8 cellular contexts compared by ENCODE assay signal in genomic region chrX:11758400-11759171, GRCh38. TPM values are rescaled to one million over a fixed set of nuclear protein-coding genes. Genes with fewer than 3 reads are reported as not detected.
DNase-seq lines count a peak whose midpoint lies in the region; ATAC-seq, FAIRE-seq and TF ChIP-seq lines count a peak whose summit lies in the region.

No MANE protein-coding gene starts in this region.

- no peaks in the 10 kb centered on the region for H3K9me3 ChIP-seq in kidney (ENCODE audit: control insufficient read depth in 1 of 2, low read length in 2 of 2)

- peaks cover 2 to 20% of the 10 kb centered on the region in 2 donors for H3K36me3 ChIP-seq in kidney (ENCODE audit: control insufficient read depth in 1 of 2, insufficient read depth in 2 of 2, low read length in 2 of 2)

- DNase-seq in 8988T (peak; percentile 49), NCI-H2227 treated with DMSO at 0.1 percent for 48 hours (lab: John Stamatoyannopoulos, UW) (peak; percentile 79), kidney (peak; percentile 96)
- peak; percentile 87 for DNase-seq in central memory CD4-positive, alpha-beta T cell
- peak; percentile 68 to 79 (median 77) for DNase-seq in stimulated activated CD4-positive, alpha-beta T cell treated with anti-CD3 and anti-CD28 coated beads, Interleukin-12 subunit alpha, Interleukin-12 subunit beta, amount 100 ng/mL, for 48 hours (ENCODE audit: low read depth in 2 of 3, low spot score in 1 of 3)

- H3K4me3 ChIP-seq in kidney (ENCODE audit: low read length in 2 of 2) = peak overlapping the region; percentile 83 to 87

- peak; percentile 34 for ATAC-seq in GM18519 (IDR thresholded peaks at IDR 0.05; ENCODE audit: low FRiP score, unreplicated experiment)
- peak; percentile 69 for ATAC-seq in HG03045 (IDR thresholded peaks at IDR 0.05; ENCODE audit: unreplicated experiment)
- peak; percentile 50 to 61 for ATAC-seq in activated CD4-positive, CD25-positive, alpha-beta regulatory T cell treated with anti-CD3 and anti-CD28 coated beads, Interleukin-2, amount 50 U/mL, for 24 hours

- peak; percentile 39 for TF ChIP-seq CTCF in kidney (IDR thresholded peaks at IDR 0.05; ENCODE audit: borderline replicate concordance, extremely low read depth, insufficient read depth)

- peak overlapping the region; percentile 83 to 91 for H3K27ac ChIP-seq in kidney (ENCODE audit: low read depth in 2 of 2, low read length in 2 of 2)

- peak overlapping the region; percentile 67 to 80 for H3K9ac ChIP-seq in kidney (ENCODE audit: low read length in 2 of 2)

- peaks cover 0 to 2% of the 10 kb centered on the region in 2 donors for H3K4me1 ChIP-seq in kidney (ENCODE audit: control insufficient read depth in 1 of 2, insufficient read depth in 1 of 2, low read depth in 1 of 2, low read length in 2 of 2)

- FAIRE-seq in kidney (lab: Jason Lieb, UNC) = no peak

- intact Hi-C loops in kidney (cut with DNase I) = no loop called here

RNA-seq across cellular contexts. Expression of gene MSL3, which starts 0.5 kb away (rescaled TPM):
- total RNA-seq in kidney = 27.1 TPM
- 16.3 TPM for polyA plus RNA-seq in kidney (ENCODE audit: insufficient read depth, low read depth, low replicate concordance)

Comparison
In these comparisons a context has a peak if more than half of its experiments do, and no peak if none do; other contexts are left out.
1. Peak in every context shown above with its lines: DNase-seq, ATAC-seq, H3K4me3 ChIP-seq and H3K27ac ChIP-seq.